Comparison of ENCODE assay signal across 8 cellular contexts in genomic region chr3:114624047-114624445, GRCh38.
DNase-seq lines count a peak whose midpoint lies in the region; ATAC-seq, FAIRE-seq and TF ChIP-seq lines count a peak whose summit lies in the region.

No MANE protein-coding gene starts in this region.

- H3K36me3 ChIP-seq in heart left ventricle: no peaks in the 10 kb centered on the region

- peaks cover 0 to 5% (median 0%) of the 10 kb centered on the region in 7 donors for H3K9me3 Mint-ChIP-seq in CD14-positive monocyte

- peaks cover 0 to 3% (median 0%) of the 10 kb centered on the region in 3 donors for H3K27me3 Mint-ChIP-seq in CD14-positive monocyte (ENCODE audit: low read depth in 3 of 3)

- WGBS in adipose tissue, 3 donors: 37 to 70% (median 39%) methylated on average over 6 of the region's 6 CpGs
- 1 to 8% (median 5%) methylated on average over 6 of the region's 6 CpGs for WGBS in heart left ventricle, 4 donors

- no peaks in the 10 kb centered on the region for H3K36me3 Mint-ChIP-seq in CD14-positive monocyte

- H3K27ac ChIP-seq in adipose tissue (ENCODE audit: low read depth, low read length) (peak overlapping the region; percentile 95), heart left ventricle (peak overlapping the region; percentile 93 to 99 (median 95))

- H3K4me1 Mint-ChIP-seq in CD14-positive monocyte: peaks cover 20% of the 10 kb centered on the region

- no peak for FAIRE-seq in GM12892 (lab: Jason Lieb, UNC)

- DNase-seq in CD14-positive monocyte (ENCODE audit: low spot score): no peak
- peak; percentile 51 to 88 (median 69) for DNase-seq in heart left ventricle
- peak; percentile 39 for DNase-seq in pulmonary artery endothelial cell (ENCODE audit: low read depth, low spot score)
- DNase-seq in GM12892 (ENCODE audit: insufficient read length): no peak
- no peak for DNase-seq in SKM-1 (lab: John Stamatoyannopoulos, UW; ENCODE audit: unreplicated experiment)
- no peak for DNase-seq in amniotic stem cell (lab: John Stamatoyannopoulos, UW)

- H3K9me3 ChIP-seq in heart left ventricle: no peaks in the 10 kb centered on the region

- H3K27ac Mint-ChIP-seq in CD14-positive monocyte: peak overlapping the region in 4 of 7 donors; percentile 8 to 73 (median 28)

- peaks cover 0 to 82% (median 60%) of the 10 kb centered on the region in 12 donors for H3K4me1 ChIP-seq in heart left ventricle

- H3K4me3 Mint-ChIP-seq in CD14-positive monocyte: no peak overlapping the region

- TF ChIP-seq POLR2A in heart left ventricle (IDR thresholded peaks at IDR 0.05) (peak in 1 of 2 donors; percentile 43), GM12892 (IDR thresholded peaks at IDR 0.05; ENCODE audit: low read depth, low read length) (no peak)

- H3K27me3 ChIP-seq in heart left ventricle: no peaks in the 10 kb centered on the region

- H3K4me3 ChIP-seq in heart left ventricle: peak overlapping the region in 11 of 12 donors; percentile 27 to 61 (median 54)

- ATAC-seq in heart left ventricle (peak; percentile 88 to 92 (median 90)), HG03565 (IDR thresholded peaks at IDR 0.05; ENCODE audit: unreplicated experiment) (no peak)

- intact Hi-C loops in CD14-positive monocyte (cut with micrococcal nuclease) (no loop called here), heart left ventricle (cut with DNase I) (loop anchor here in 2 of 10 donors (2.0 to 10.0 kb wide), 4 partner anchors 35 to 523 kb away; partner anchors contain the start of gene ZBTB20 (in 1 of the 2))

- TF ChIP-seq CTCF in CD14-positive monocyte (IDR thresholded peaks at IDR 0.05): no peak
- no peak for TF ChIP-seq CTCF in heart left ventricle (IDR thresholded peaks at IDR 0.05)

Comparison
In these comparisons a context has a peak if more than half of its experiments do, and no peak if none do; other contexts are left out.
1. DNase-seq: peak in heart left ventricle (5 of 5) and pulmonary artery endothelial cell (single experiment); none in CD14-positive monocyte (single experiment), GM12892 (single experiment), SKM-1 (single experiment) and amniotic stem cell (single experiment).